9 cellular contexts compared by ENCODE assay signal in the genomic region with DNA sequence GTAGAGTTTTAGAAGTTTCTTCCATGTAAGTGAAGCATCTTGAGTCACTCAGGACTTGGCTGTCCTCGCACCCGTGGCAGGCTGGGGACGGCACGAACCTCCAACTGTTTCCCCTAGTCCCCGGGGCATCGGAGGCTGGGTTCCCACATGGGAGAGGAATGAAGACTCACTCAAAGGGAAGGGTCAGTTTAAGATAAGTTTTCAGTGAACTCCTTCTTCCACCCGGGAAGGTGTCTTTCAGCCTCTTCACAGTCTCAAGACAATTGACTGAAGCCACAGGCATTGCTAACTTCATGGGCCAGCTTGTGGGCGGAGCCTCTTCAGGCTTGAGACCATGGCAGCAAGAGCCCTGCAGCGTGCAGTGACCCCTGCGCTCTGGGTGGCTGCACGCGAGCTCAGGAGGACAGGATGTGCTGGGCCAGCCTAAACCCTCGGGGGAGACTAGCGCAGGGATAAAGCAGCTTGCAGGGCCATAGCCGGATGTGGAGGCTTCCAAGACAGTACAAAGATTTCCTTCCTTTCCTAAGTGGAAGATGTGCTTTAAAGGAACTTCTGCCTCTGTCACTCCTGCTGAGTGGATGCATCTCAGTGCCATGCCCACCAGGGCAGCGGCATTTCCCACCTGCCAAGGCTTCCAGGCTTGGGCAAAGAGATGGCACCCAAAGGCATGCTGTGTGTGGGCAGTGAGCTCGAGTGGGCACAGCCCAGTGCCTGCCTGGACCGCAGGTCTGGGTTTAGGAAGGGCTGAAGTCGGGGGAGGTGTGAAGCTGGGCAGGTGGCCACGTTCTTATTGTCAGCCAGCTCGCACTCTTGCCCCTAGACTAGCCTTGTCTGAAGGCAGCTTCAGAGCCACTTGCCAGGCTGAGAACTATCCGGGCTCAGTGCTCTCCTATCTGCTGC. TPM values are rescaled to one million over a fixed set of nuclear protein-coding genes. Genes with fewer than 3 reads are reported as not detected.
DNase-seq lines count a peak whose midpoint lies in the region; TF ChIP-seq lines count a peak whose summit lies in the region.
"Had no signal": no experiment of that assay in that cellular context is flagged by ENCODE, and none has a peak within 500 bp of the region (broad histone marks: within the 10 kb centered on the region; RNA-seq: fewer than 3 reads in every experiment).

No MANE protein-coding gene starts in this region.

- H3K27me3 ChIP-seq in hepatocyte = no peaks in the 10 kb centered on the region
- H3K27me3 ChIP-seq: Peyer's patch had no signal

- H2AFZ ChIP-seq in hepatocyte = no peak overlapping the region

- H3K36me3 ChIP-seq in hepatocyte (replicated peaks; ENCODE audit: insufficient read depth, low read depth) = no peaks in the 10 kb centered on the region

- H3K4me1 ChIP-seq in hepatocyte (ENCODE audit: insufficient read depth) = peaks cover 4% of the 10 kb centered on the region

- H4K20me1 ChIP-seq in hepatocyte (ENCODE audit: insufficient read depth, poor library complexity, severe bottlenecking) = no peaks in the 10 kb centered on the region

- no peak overlapping the region for H3K4me3 ChIP-seq in hepatocyte
- H3K4me3 ChIP-seq: Peyer's patch had no signal

- 91% methylated on average over 22 of the region's 22 CpGs for WGBS in hepatocyte (ENCODE audit: low lambda C conversion rate, missing lambda C conversion rate)

- H3K4me2 ChIP-seq in hepatocyte = no peak overlapping the region

- no peaks in the 10 kb centered on the region for H3K9me2 ChIP-seq in hepatocyte (replicated peaks; ENCODE audit: insufficient read depth)

- DNase-seq in M059J (ENCODE audit: low read depth) (peak; percentile 3), foreskin melanocyte (peak; percentile 94), renal cortical epithelial cell (ENCODE audit: low read depth) (peak; percentile 60), hepatocyte (ENCODE audit: low spot score) (no peak), NCI-H526 (lab: John Stamatoyannopoulos, UW) (no peak)
- DNase-seq in stimulated activated naive CD4-positive, alpha-beta T cell treated with Interleukin-2 at 50 U/mL for 16 hours (lab: John Stamatoyannopoulos, UW) = no peak
- DNase-seq: central memory CD4-positive, alpha-beta T cell; Peyer's patch; stimulated activated CD4-positive, alpha-beta T cell treated with anti-CD3 and anti-CD28 coated beads, Interleukin-4, amount 100 ng/mL, for 1 hour had no signal

- H3K27ac ChIP-seq in hepatocyte = no peak overlapping the region

- no peaks in the 10 kb centered on the region for H3K9me3 ChIP-seq in hepatocyte (ENCODE audit: low read depth)
- H3K9me3 ChIP-seq: Peyer's patch had no signal

- TF ChIP-seq CTCF in hepatocyte (IDR thresholded peaks at IDR 0.05; ENCODE audit: poor library complexity) = no peak

- no peaks in the 10 kb centered on the region for H3K79me2 ChIP-seq in hepatocyte

RNA-seq across cellular contexts. Expression of a gene that starts 32.9 kb away (rescaled TPM):
- total RNA-seq in M059J (2014; rRNA removed; shearing (Covaris generic)) = 18.9 and 26.0 TPM in 2 replicates
- total RNA-seq in renal cortical epithelial cell (10.6 and 24.8 TPM in 2 replicates), hepatocyte (22.8 and 28.3 TPM in 2 replicates)
- 30.0 and 38.6 TPM in 2 replicates for polyA plus RNA-seq in hepatocyte

RNA-seq across cellular contexts. Expression of a gene that starts 36.9 kb away (rescaled TPM):
- 1.2 and 2.4 TPM in 2 replicates for total RNA-seq in M059J (2014; rRNA removed; shearing (Covaris generic))
- total RNA-seq in renal cortical epithelial cell (1.0 and 3.0 TPM in 2 replicates), hepatocyte (1.9 and 2.0 TPM in 2 replicates)
- 3.1 and 3.5 TPM in 2 replicates for polyA plus RNA-seq in hepatocyte

RNA-seq across cellular contexts. Expression of a gene that starts 56.6 kb away (rescaled TPM):
- total RNA-seq in M059J (2014; rRNA removed; shearing (Covaris generic)) = 44.7 and 45.0 TPM in 2 replicates
- total RNA-seq in renal cortical epithelial cell = 17.0 and 43.9 TPM in 2 replicates
- 38.2 and 48.2 TPM in 2 replicates for total RNA-seq in hepatocyte
- 119 and 139 TPM in 2 replicates for polyA plus RNA-seq in hepatocyte

Comparison
In these comparisons a context has a peak if more than half of its experiments do, and no peak if none do; other contexts are left out.
1. DNase-seq: peak in M059J (single experiment), foreskin melanocyte (single experiment) and renal cortical epithelial cell (single experiment); none in hepatocyte (single experiment), NCI-H526 (0 of 2) and stimulated activated naive CD4-positive, alpha-beta T cell treated with Interleukin-2 at 50 U/mL for 16 hours (single experiment).